In genomic region chr16:2752850-2753522, GRCh38 we compare ENCODE assay signal across 8 cellular contexts. TPM values are rescaled to one million over a fixed set of nuclear protein-coding genes. Genes with fewer than 3 reads are reported as not detected.
DNase-seq lines count a peak whose midpoint lies in the region; ATAC-seq and TF ChIP-seq lines count a peak whose summit lies in the region.

No MANE protein-coding gene starts in this region.

- H3K27me3 Mint-ChIP-seq in brain, result peaks cover 7% of the 10 kb centered on the region

- ATAC-seq in HG03378 (IDR thresholded peaks at IDR 0.05; ENCODE audit: unreplicated experiment), result no peak

- POLR2A ChIA-PET in GM10248 (lab: Yijun Ruan, JAX), result interaction anchor here (0.6 to 1.5 kb wide), 8 partner anchors 10 to 239 kb away, joined by 3 to 6 read pairs (median 4); no protein-coding TSS in a partner anchor

- DNase-seq in GM10248 (ENCODE audit: extremely low spot score) (peak; percentile 87), GOT3 (lab: John Stamatoyannopoulos, UW) (peak; percentile 91), LHCN-M2 (ENCODE audit: low read depth) (peak; percentile 77), SHP77 treated with DMSO at 0.1 percent for 48 hours (lab: John Stamatoyannopoulos, UW) (peak; percentile 62), sigmoid colon (peak; percentile 93)

- no peak for TF ChIP-seq EP300 in sigmoid colon (IDR thresholded peaks at IDR 0.05)

- H3K4me3 ChIP-seq in iPS-18a (ENCODE audit: low read length) (peak overlapping the region; percentile 88), sigmoid colon (peak overlapping the region; percentile 77 to 94 (median 84))

- H3K4me1 ChIP-seq in iPS-18a (ENCODE audit: control insufficient read depth, low read depth, low read length), result peaks cover 12% of the 10 kb centered on the region
- H3K4me1 ChIP-seq in sigmoid colon, result peaks cover 0 to 49% (median 45%) of the 10 kb centered on the region in 4 donors

- peak overlapping the region; percentile 93 to 96 (median 94) for H3K4me3 Mint-ChIP-seq in brain

- peaks cover 0 to 9% (median 0%) of the 10 kb centered on the region in 5 experiments for H3K9me3 Mint-ChIP-seq in brain

- H3K36me3 Mint-ChIP-seq in brain, result peaks cover 53% of the 10 kb centered on the region

- 0 to 1% methylated on average over 72 of the region's 72 CpGs for WGBS in sigmoid colon, 2 donors

- CTCF ChIA-PET in GM10248 (lab: Yijun Ruan, JAX), result interaction anchor here (1.3 to 1.8 kb wide), 2 partner anchors 14 to 115 kb away, joined by 4 to 6 read pairs; no protein-coding TSS in a partner anchor

- intact Hi-C loops in sigmoid colon (cut with DNase I), result loop anchor here (1.0 to 2.0 kb wide), 2 partner anchors 23 to 32 kb away; partner anchors contain the start of gene PRSS27

- H3K9ac ChIP-seq in iPS-18a (ENCODE audit: low read length), result peak overlapping the region; percentile 93

- peaks cover 56% of the 10 kb centered on the region for H3K4me1 Mint-ChIP-seq in brain

- H3K36me3 ChIP-seq in iPS-18a (ENCODE audit: control insufficient read depth, low read depth, low read length), result peaks cover 25% of the 10 kb centered on the region
- peaks cover 4 to 19% (median 10%) of the 10 kb centered on the region in 4 donors for H3K36me3 ChIP-seq in sigmoid colon

- no peak for TF ChIP-seq CTCF in GM10248 (IDR thresholded peaks at IDR 0.05; ENCODE audit: control extremely low read depth, extremely low read depth, low read depth, missing control alignments)
- TF ChIP-seq CTCF in brain (conservative IDR thresholded peaks at IDR 0.05), result no peak
- TF ChIP-seq CTCF in sigmoid colon (IDR thresholded peaks at IDR 0.05), result no peak

- no peaks in the 10 kb centered on the region for H3K9me3 ChIP-seq in iPS-18a (ENCODE audit: control insufficient read depth, low read depth, low read length)
- H3K9me3 ChIP-seq in sigmoid colon, result no peaks in the 10 kb centered on the region

- no peak for TF ChIP-seq POLR2A in sigmoid colon (IDR thresholded peaks at IDR 0.05)

- no peaks in the 10 kb centered on the region for H3K27me3 ChIP-seq in iPS-18a (ENCODE audit: control insufficient read depth, insufficient read depth, low read length)
- H3K27me3 ChIP-seq in sigmoid colon, result no peaks in the 10 kb centered on the region

- H3K27ac ChIP-seq in iPS-18a (ENCODE audit: low read length) (peak overlapping the region; percentile 100), sigmoid colon (peak overlapping the region; percentile 98 to 99 (median 99))

- H3K27ac Mint-ChIP-seq in brain, result peak overlapping the region; percentile 93 to 100 (median 99)

RNA-seq across cellular contexts. Expression of gene SRRM2, which starts 0.5 kb away (rescaled TPM):
- total RNA-seq in LHCN-M2 (2014; rRNA removed) (66.8 and 84.7 TPM in 2 replicates), sigmoid colon (100 to 1,000 TPM; 181 to 826 (median 219) TPM)
- polyA plus RNA-seq in LHCN-M2 (2012), result 206 TPM
- polyA plus RNA-seq in brain (ENCODE audit: insufficient read depth, low read depth, low replicate concordance) (447 TPM), sigmoid colon (100 to 1,000 TPM in 1 of 3 donors, 10 to 100 TPM in 2; 66.1 to 725 (median 73.8) TPM)

RNA-seq across cellular contexts. Expression of gene ELOB, which starts 24.1 kb away (rescaled TPM):
- total RNA-seq in LHCN-M2 (2014; rRNA removed) (454 and 1,311 TPM in 2 replicates), sigmoid colon (1,000 to 10,000 TPM in 1 of 4 donors, 100 to 1,000 TPM in 3; 329 to 1,166 (median 508) TPM)
- 933 TPM for polyA plus RNA-seq in LHCN-M2 (2012)
- polyA plus RNA-seq in brain (ENCODE audit: insufficient read depth, low read depth, low replicate concordance) (647 TPM), sigmoid colon (100 to 1,000 TPM; 454 to 984 (median 463) TPM)

RNA-seq across cellular contexts. Expression of gene PRSS27, which starts 33.0 kb away (rescaled TPM):
- total RNA-seq in LHCN-M2 (2014; rRNA removed) (1.0 and 1.4 TPM in 2 replicates), sigmoid colon (1 to 10 TPM; 1.2 to 5.0 (median 1.4) TPM)
- 0.45 TPM for polyA plus RNA-seq in LHCN-M2 (2012)
- polyA plus RNA-seq in brain (ENCODE audit: insufficient read depth, low read depth, low replicate concordance) (5.2 TPM), sigmoid colon (1 to 10 TPM in 1 of 3 donors, under 1 TPM in 1, not detected in 1; 0.60 to 2.1 TPM)

RNA-seq across cellular contexts. Expression of gene PRSS33, which starts 34.4 kb away (rescaled TPM):
- total RNA-seq in LHCN-M2 (2014; rRNA removed) (not detected in 2 replicates), sigmoid colon (not detected)
- polyA plus RNA-seq in LHCN-M2 (2012), result not detected
- polyA plus RNA-seq in brain (ENCODE audit: insufficient read depth, low read depth, low replicate concordance) (not detected), sigmoid colon (not detected)

RNA-seq across cellular contexts. Expression of gene PRSS41, which starts 45.3 kb away (rescaled TPM):
- total RNA-seq in LHCN-M2 (2014; rRNA removed) (not detected in 2 replicates), sigmoid colon (not detected)
- polyA plus RNA-seq in LHCN-M2 (2012), result not detected
- polyA plus RNA-seq in brain (ENCODE audit: insufficient read depth, low read depth, low replicate concordance) (not detected), sigmoid colon (not detected)
